ENCODE assay signal across 10 cellular contexts in the genomic region with DNA sequence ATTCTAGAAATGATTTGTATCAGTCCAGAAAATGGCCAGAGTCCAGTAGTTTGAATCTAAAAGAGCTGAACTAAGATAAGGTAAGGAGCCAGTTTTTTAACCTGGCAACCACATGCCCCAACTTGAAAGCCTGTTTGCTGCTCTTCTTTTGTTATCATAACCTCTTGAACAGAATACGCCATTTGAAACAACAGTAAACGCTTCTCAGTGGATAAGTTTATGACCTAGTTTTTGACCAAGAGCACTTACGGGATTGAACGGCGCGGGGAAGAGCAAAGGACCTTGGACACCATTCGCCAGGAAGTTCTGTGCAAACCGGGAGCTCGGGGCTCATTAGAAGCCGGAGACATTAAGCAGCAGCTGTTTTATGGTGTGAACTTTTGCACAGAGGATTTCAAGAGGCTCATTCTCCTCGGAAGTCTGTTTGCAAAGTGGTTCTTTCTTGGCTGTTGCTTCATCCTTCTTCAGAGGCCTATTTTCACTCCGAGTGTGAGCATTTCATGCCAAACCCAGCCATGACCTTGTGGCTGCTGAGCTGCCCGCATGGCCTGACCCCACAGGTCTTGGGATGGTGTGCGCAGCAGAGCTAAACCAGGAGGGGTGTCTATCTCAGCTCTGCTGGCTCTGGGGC.
DNase-seq lines count a peak whose midpoint lies in the region; ATAC-seq and TF ChIP-seq lines count a peak whose summit lies in the region.
"Had no signal": no experiment of that assay in that cellular context is flagged by ENCODE, and none has a peak within 500 bp of the region (broad histone marks: within the 10 kb centered on the region; RNA-seq: fewer than 3 reads in every experiment).

No MANE protein-coding gene starts in this region.

- H3K4me3 Mint-ChIP-seq in activated T-cell treated with anti-CD3 and anti-CD28 coated beads, Interleukin-2, amount 50 U/mL, for 24 hours = no peak overlapping the region

- 38% methylated on average over 14 of the region's 14 CpGs for WGBS in hepatocyte (ENCODE audit: low lambda C conversion rate, missing lambda C conversion rate)

- no peaks in the 10 kb centered on the region for H3K36me3 ChIP-seq in hepatocyte (replicated peaks; ENCODE audit: insufficient read depth, low read depth)

- H3K27ac ChIP-seq in VCaP = peak overlapping the region; percentile 80
- H3K27ac ChIP-seq in hepatocyte = peak overlapping the region; percentile 42

- no peak overlapping the region for H2AFZ ChIP-seq in hepatocyte

- H3K9me2 ChIP-seq in hepatocyte (replicated peaks; ENCODE audit: insufficient read depth) = no peaks in the 10 kb centered on the region

- peak; percentile 40 for DNase-seq in HT-29 (ENCODE audit: low spot score)
- peak; percentile 60 for DNase-seq in hepatocyte (ENCODE audit: low spot score)
- DNase-seq in smooth muscle cell of the brain vasculature (ENCODE audit: low read depth, low spot score) = peak; percentile 23
- no peak for DNase-seq in activated T-cell treated with anti-CD3 and anti-CD28 coated beads, Interleukin-2, amount 50 U/mL, for 24 hours
- no peak for DNase-seq in NCI-H1048 (lab: John Stamatoyannopoulos, UW)
- DNase-seq: substantia nigra had no signal

- no peaks in the 10 kb centered on the region for H3K9me3 ChIP-seq in hepatocyte (ENCODE audit: low read depth)

- H3K4me3 ChIP-seq in hepatocyte = no peak overlapping the region

- ATAC-seq in HG03039 (IDR thresholded peaks at IDR 0.05; ENCODE audit: unreplicated experiment) = no peak
- ATAC-seq in GM21576 (IDR thresholded peaks at IDR 0.05; ENCODE audit: unreplicated experiment) = no peak

- no peaks in the 10 kb centered on the region for H3K4me1 Mint-ChIP-seq in activated T-cell treated with anti-CD3 and anti-CD28 coated beads, Interleukin-2, amount 50 U/mL, for 24 hours (ENCODE audit: low read depth)

- no peaks in the 10 kb centered on the region for H4K20me1 ChIP-seq in hepatocyte (ENCODE audit: insufficient read depth, poor library complexity, severe bottlenecking)

- H3K27ac Mint-ChIP-seq in activated T-cell treated with anti-CD3 and anti-CD28 coated beads, Interleukin-2, amount 50 U/mL, for 24 hours = no peak overlapping the region

- H3K36me3 Mint-ChIP-seq in activated T-cell treated with anti-CD3 and anti-CD28 coated beads, Interleukin-2, amount 50 U/mL, for 24 hours (ENCODE audit: low read depth) = no peaks in the 10 kb centered on the region

- H3K4me1 ChIP-seq in hepatocyte (ENCODE audit: insufficient read depth) = peaks cover 20% of the 10 kb centered on the region

- H3K27me3 ChIP-seq in hepatocyte = no peaks in the 10 kb centered on the region

- TF ChIP-seq CTCF in VCaP (conservative IDR thresholded peaks at IDR 0.05) = no peak
- no peak for TF ChIP-seq CTCF in hepatocyte (IDR thresholded peaks at IDR 0.05; ENCODE audit: poor library complexity)

- no peaks in the 10 kb centered on the region for H3K79me2 ChIP-seq in hepatocyte

- peak overlapping the region; percentile 43 for H3K4me2 ChIP-seq in hepatocyte

- no peaks in the 10 kb centered on the region for H3K27me3 Mint-ChIP-seq in activated T-cell treated with anti-CD3 and anti-CD28 coated beads, Interleukin-2, amount 50 U/mL, for 24 hours
- H3K27me3 Mint-ChIP-seq: progenitor cell of endocrine pancreas had no signal

- H3K9me3 Mint-ChIP-seq in activated T-cell treated with anti-CD3 and anti-CD28 coated beads, Interleukin-2, amount 50 U/mL, for 24 hours = no peaks in the 10 kb centered on the region

Comparison
In these comparisons a context has a peak if more than half of its experiments do, and no peak if none do; other contexts are left out.
1. DNase-seq: peak in HT-29 (single experiment), hepatocyte (single experiment) and smooth muscle cell of the brain vasculature (single experiment); none in activated T-cell treated with anti-CD3 and anti-CD28 coated beads, Interleukin-2, amount 50 U/mL, for 24 hours (single experiment) and NCI-H1048 (single experiment).